In genomic region chr10:99872367-99873162, GRCh38 we compare ENCODE assay signal across 1 cellular context.
TF ChIP-seq lines count a peak whose summit lies in the region.

No MANE protein-coding gene starts in this region.

TF ChIP-seq in HepG2, 621 proteins besides CTCF, POLR2A, EP300 and RAD21 (continued from another document):
- TF ChIP-seq ATF6 (CRISPR knock-in tag; conservative IDR thresholded peaks at IDR 0.05) (no peak), IKZF1 (IDR thresholded peaks at IDR 0.05) (no peak), ZNF652 (CRISPR knock-in tag; IDR thresholded peaks at IDR 0.05; ENCODE audit: borderline replicate concordance, low read depth) (peak; percentile 96), MTF1 (CRISPR knock-in tag; IDR thresholded peaks at IDR 0.05) (no peak), CBX2 (IDR thresholded peaks at IDR 0.05; ENCODE audit: low read depth, low read length) (no peak), CBX2 (CRISPR knock-in tag; IDR thresholded peaks at IDR 0.05; ENCODE audit: low read depth) (no peak), PAXIP1 (CRISPR knock-in tag; conservative IDR thresholded peaks at IDR 0.05) (peak; percentile 46), SALL1 (CRISPR knock-in tag; IDR thresholded peaks at IDR 0.05) (0 out of 2 replicates have a peak, but pooled peaks have one; percentile 12), CCAR2 (optimal IDR thresholded peaks at IDR 0.05; ENCODE audit: low read depth, low read length) (no peak), ZFP91 (CRISPR knock-in tag; IDR thresholded peaks at IDR 0.05; ENCODE audit: borderline replicate concordance) (peak; percentile 97), ZNF776 (CRISPR knock-in tag; IDR thresholded peaks at IDR 0.05) (no peak), FOSL2 (CRISPR knock-in tag; IDR thresholded peaks at IDR 0.05) (peak; percentile 80), HNF1B (CRISPR knock-in tag; IDR thresholded peaks at IDR 0.05) (no peak), NR2F1 (CRISPR knock-in tag; IDR thresholded peaks at IDR 0.05) (no peak), HNF4A (CRISPR knock-in tag; IDR thresholded peaks at IDR 0.05) (peak; percentile 86), HCFC1 (IDR thresholded peaks at IDR 0.05; ENCODE audit: low read depth, low read length) (no peak), ZNF563 (CRISPR knock-in tag; IDR thresholded peaks at IDR 0.05) (no peak), MTA1 (CRISPR knock-in tag; IDR thresholded peaks at IDR 0.05; ENCODE audit: borderline replicate concordance) (0 out of 2 replicates have a peak, but pooled peaks have one; percentile 12), CREB3 (CRISPR knock-in tag; IDR thresholded peaks at IDR 0.05) (no peak), GPBP1L1 (CRISPR knock-in tag; IDR thresholded peaks at IDR 0.05) (no peak), ZNF121 (CRISPR knock-in tag; IDR thresholded peaks at IDR 0.05) (peak; percentile 94), FOXA3 (CRISPR knock-in tag; IDR thresholded peaks at IDR 0.05) (peak; percentile 54), SOX5 (CRISPR knock-in tag; IDR thresholded peaks at IDR 0.05; ENCODE audit: borderline replicate concordance) (0 out of 2 replicates have a peak, but pooled peaks have one; percentile 31), ZNF572 (CRISPR knock-in tag; IDR thresholded peaks at IDR 0.05) (no peak), GFI1 (CRISPR knock-in tag; IDR thresholded peaks at IDR 0.05; ENCODE audit: borderline replicate concordance) (peak; percentile 55; the same call in 1 of the 2 replicates), FOXK1 (CRISPR knock-in tag; IDR thresholded peaks at IDR 0.05; ENCODE audit: borderline replicate concordance, low read depth) (no peak), ZMYM4 (CRISPR knock-in tag; IDR thresholded peaks at IDR 0.05) (peak; percentile 42; the same call in 1 of the 2 replicates), PAWR (CRISPR knock-in tag; IDR thresholded peaks at IDR 0.05; ENCODE audit: borderline replicate concordance) (no peak), ZSCAN31 (CRISPR knock-in tag; IDR thresholded peaks at IDR 0.05; ENCODE audit: low read depth) (no peak), HNF4G (IDR thresholded peaks at IDR 0.05; ENCODE audit: borderline replicate concordance, low read depth, low read length) (peak; percentile 83), HNF4G (CRISPR knock-in tag; IDR thresholded peaks at IDR 0.05; ENCODE audit: borderline replicate concordance, low read depth) (no peak)
TF ChIP-seq in HepG2: peak in this region for 20.
